ENCODE assay signal across 8 cellular contexts in genomic region chr20:20820104-20820503, GRCh38.
DNase-seq lines count a peak whose midpoint lies in the region; ATAC-seq, FAIRE-seq and TF ChIP-seq lines count a peak whose summit lies in the region.
"Had no signal": no experiment of that assay in that cellular context is flagged by ENCODE, and none has a peak within 500 bp of the region (broad histone marks: within the 10 kb centered on the region; RNA-seq: fewer than 3 reads in every experiment).

No MANE protein-coding gene starts in this region.

- FAIRE-seq in endothelial cell of umbilical vein (lab: Jason Lieb, UNC), result peak; percentile 38

- intact Hi-C loops in endothelial cell of umbilical vein (cut with micrococcal nuclease), result loop anchor here (1.0 to 10.0 kb wide), 3 partner anchors 17 to 455 kb away; partner anchors contain the start of genes INSM1 and RALGAPA2

- H3K27me3 ChIP-seq in endothelial cell of umbilical vein (ENCODE audit: control insufficient read depth in 2 of 2, insufficient read depth in 2 of 2, low read length in 2 of 2), result peaks cover 0 to 8% of the 10 kb centered on the region in 2 experiments

- TF ChIP-seq CTCF in GM12874 (IDR thresholded peaks at IDR 0.05; ENCODE audit: insufficient read depth, low read depth, low read length), result peak; percentile 20; the same call in 1 of the 2 replicates
- peak; percentile 30 to 39 for TF ChIP-seq CTCF in endothelial cell of umbilical vein (IDR thresholded peaks at IDR 0.05; ENCODE audit: extremely low read depth in 1 of 2, insufficient read depth in 1 of 2, low read depth in 1 of 2, low read length in 2 of 2)
- TF ChIP-seq CTCF in progenitor cell of endocrine pancreas (IDR thresholded peaks at IDR 0.05; ENCODE audit: unreplicated experiment), result peak; percentile 57

- CTCF ChIA-PET in endothelial cell of umbilical vein (lab: Charles Lee), result interaction anchor here (0.6 to 3.3 kb wide), 10 partner anchors 17 to 227 kb away, joined by 3 to 14 read pairs (median 4); no protein-coding TSS in a partner anchor

- H3K79me2 ChIP-seq in endothelial cell of umbilical vein (ENCODE audit: control insufficient read depth, insufficient read depth, low read length), result no peaks in the 10 kb centered on the region

- DNase-seq in NCI-H460 (ENCODE audit: extremely low read depth, low read depth) (peak; percentile 21), endothelial cell of umbilical vein (ENCODE audit: low read depth, low spot score) (peak; percentile 40), progenitor cell of endocrine pancreas (ENCODE audit: low spot score, unreplicated experiment) (peak; percentile 15), NCI-H2107 (lab: John Stamatoyannopoulos, UW) (no peak), NCI-H187 treated with DMSO at 0.1 percent for 48 hours (lab: John Stamatoyannopoulos, UW) (no peak)
- DNase-seq: activated effector memory CD4-positive, alpha-beta T cell treated with anti-CD3 and anti-CD28 coated beads, Interleukin-2, amount 50 U/mL, for 16 hours had no signal

- H3K9ac ChIP-seq in endothelial cell of umbilical vein (replicated peaks; ENCODE audit: extremely low read depth, insufficient read depth, low read length), result no peak overlapping the region

- POLR2A ChIA-PET in endothelial cell of umbilical vein (lab: Charles Lee), result no interaction called here

- H3K36me3 ChIP-seq in endothelial cell of umbilical vein (ENCODE audit: control insufficient read depth in 2 of 2, extremely low read depth in 1 of 2, insufficient read depth in 2 of 2, low read length in 2 of 2), result no peaks in the 10 kb centered on the region

- no peaks in the 10 kb centered on the region for H3K9me3 ChIP-seq in endothelial cell of umbilical vein (replicated peaks; ENCODE audit: control insufficient read depth, insufficient read depth, low read length)

- H3K27me3 Mint-ChIP-seq in progenitor cell of endocrine pancreas, result peaks cover 29% of the 10 kb centered on the region

- H3K4me1 ChIP-seq in endothelial cell of umbilical vein (ENCODE audit: control insufficient read depth, extremely low read depth, insufficient read depth, low read length), result peaks cover 2% of the 10 kb centered on the region

- H3K9me3 Mint-ChIP-seq in progenitor cell of endocrine pancreas (ENCODE audit: low read depth), result no peaks in the 10 kb centered on the region

- no peaks in the 10 kb centered on the region for H3K36me3 Mint-ChIP-seq in progenitor cell of endocrine pancreas (ENCODE audit: insufficient read depth)

- ATAC-seq in GM18502 (IDR thresholded peaks at IDR 0.05; ENCODE audit: poor library complexity, unreplicated experiment), result no peak

- dilution Hi-C loops in endothelial cell of umbilical vein (cut with MboI; ENCODE audit: extremely low pct_ligation_motif_present, low sequenced_read_pairs), result no loop called here

- H2AFZ ChIP-seq in endothelial cell of umbilical vein (ENCODE audit: low read depth, low read length), result no peak overlapping the region

- H3K4me1 Mint-ChIP-seq in progenitor cell of endocrine pancreas (ENCODE audit: low read depth), result peaks cover 9% of the 10 kb centered on the region

- no TSS peak for BruUV-seq in endothelial cell of umbilical vein (replicated peaks; lab: Mats Ljungman, UMichigan)

- no peak overlapping the region for H3K27ac Mint-ChIP-seq in progenitor cell of endocrine pancreas

- no peak overlapping the region for H3K4me2 ChIP-seq in endothelial cell of umbilical vein (ENCODE audit: insufficient read depth, low read length)

- H3K9me1 ChIP-seq in endothelial cell of umbilical vein (replicated peaks; ENCODE audit: control insufficient read depth, extremely low read depth, insufficient read depth, low read length), result no peaks in the 10 kb centered on the region

- no peak overlapping the region for H3K4me3 Mint-ChIP-seq in progenitor cell of endocrine pancreas (ENCODE audit: low read depth)

- H3K27ac ChIP-seq in endothelial cell of umbilical vein (ENCODE audit: insufficient read depth, low read depth, low read length), result no peak overlapping the region

- no peaks in the 10 kb centered on the region for H4K20me1 ChIP-seq in endothelial cell of umbilical vein (replicated peaks; ENCODE audit: control insufficient read depth, extremely low read depth, insufficient read depth, low read length)

- H3K4me3 ChIP-seq in endothelial cell of umbilical vein (replicated peaks in 1 of 3; ENCODE audit: insufficient read depth in 1 of 3, low read depth in 1 of 3, low read length in 3 of 3), result no peak overlapping the region

- no peak for TF ChIP-seq POLR2A in endothelial cell of umbilical vein (IDR thresholded peaks at IDR 0.05; ENCODE audit: low read depth, low read length)

TF ChIP-seq in endothelial cell of umbilical vein, 7 proteins besides CTCF, POLR2A, EP300 and RAD21:
- TF ChIP-seq POLR2AphosphoS5 (IDR thresholded peaks at IDR 0.05; ENCODE audit: insufficient read depth, low read depth, low read length) (no peak), MAX (IDR thresholded peaks at IDR 0.05; ENCODE audit: insufficient read depth, insufficient read length) (no peak), EZH2 (IDR thresholded peaks at IDR 0.05; ENCODE audit: borderline replicate concordance, low read depth, low read length, severe bottlenecking) (no peak), GATA2 (IDR thresholded peaks at IDR 0.05; ENCODE audit: insufficient read depth, insufficient read length, low read depth, low read length) (no peak), JUN (IDR thresholded peaks at IDR 0.05; ENCODE audit: borderline replicate concordance, insufficient read depth, insufficient read length, low read depth) (no peak), FOS (IDR thresholded peaks at IDR 0.05; ENCODE audit: borderline replicate concordance, insufficient read depth, low read length) (no peak), MYC (IDR thresholded peaks at IDR 0.05; ENCODE audit: low read depth, low read length) (no peak)

Comparison
In these comparisons a context has a peak if more than half of its experiments do, and no peak if none do; other contexts are left out.
1. DNase-seq: peak in NCI-H460 (single experiment), endothelial cell of umbilical vein (single experiment) and progenitor cell of endocrine pancreas (single experiment); none in NCI-H2107 (single experiment) and NCI-H187 treated with DMSO at 0.1 percent for 48 hours (single experiment).
2. Peak in every context shown above with its lines, with median percentiles within 50 percentile points of each other: CTCF ChIP-seq.